ENCODE assay signal across 1 cellular context in genomic region chr22:37186228-37186996, GRCh38.
A peak's percentile ranks its signal among the peaks of the same experiment; 100 is the strongest.
TF ChIP-seq lines count a peak whose summit lies in the region.

No MANE protein-coding gene starts in this region.

TF ChIP-seq in H1, 55 proteins besides CTCF, POLR2A, EP300 and RAD21:
- no peak for TF ChIP-seq BCL11A (IDR thresholded peaks at IDR 0.05; ENCODE audit: low read depth in 2 of 2, low read length in 2 of 2)
- peak; percentile 98 for TF ChIP-seq SP1 (IDR thresholded peaks at IDR 0.05; ENCODE audit: low read depth, low read length)
- peak; percentile 79 for TF ChIP-seq SP2 (IDR thresholded peaks at IDR 0.05; ENCODE audit: low read length)
- TF ChIP-seq CHD1 (IDR thresholded peaks at IDR 0.05; ENCODE audit: low read depth, low read length) = no peak
- no peak for TF ChIP-seq YY1 (IDR thresholded peaks at IDR 0.05; ENCODE audit: low read depth, low read length)
- no peak for TF ChIP-seq CREB1 (IDR thresholded peaks at IDR 0.05)
- peak; percentile 90 for TF ChIP-seq CHD2 (IDR thresholded peaks at IDR 0.05; ENCODE audit: low read length)
